33 cellular contexts compared by ENCODE assay signal in the genomic region with DNA sequence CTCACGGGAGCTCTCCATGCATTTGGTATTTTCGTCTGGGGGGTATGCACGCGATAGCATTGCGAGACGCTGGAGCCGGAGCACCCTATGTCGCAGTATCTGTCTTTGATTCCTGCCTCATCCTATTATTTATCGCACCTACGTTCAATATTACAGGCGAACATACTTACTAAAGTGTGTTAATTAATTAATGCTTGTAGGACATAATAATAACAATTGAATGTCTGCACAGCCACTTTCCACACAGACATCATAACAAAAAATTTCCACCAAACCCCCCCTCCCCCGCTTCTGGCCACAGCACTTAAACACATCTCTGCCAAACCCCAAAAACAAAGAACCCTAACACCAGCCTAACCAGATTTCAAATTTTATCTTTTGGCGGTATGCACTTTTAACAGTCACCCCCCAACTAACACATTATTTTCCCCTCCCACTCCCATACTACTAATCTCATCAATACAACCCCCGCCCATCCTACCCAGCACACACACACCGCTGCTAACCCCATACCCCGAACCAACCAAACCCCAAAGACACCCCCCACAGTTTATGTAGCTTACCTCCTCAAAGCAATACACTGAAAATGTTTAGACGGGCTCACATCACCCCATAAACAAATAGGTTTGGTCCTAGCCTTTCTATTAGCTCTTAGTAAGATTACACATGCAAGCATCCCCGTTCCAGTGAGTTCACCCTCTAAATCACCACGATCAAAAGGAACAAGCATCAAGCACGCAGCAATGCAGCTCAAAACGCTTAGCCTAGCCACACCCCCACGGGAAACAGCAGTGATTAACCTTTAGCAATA.
"Had no signal": no experiment of that assay in that cellular context is flagged by ENCODE, and none has a peak within 500 bp of the region (broad histone marks: within the 10 kb centered on the region; RNA-seq: fewer than 3 reads in every experiment).

No MANE protein-coding gene starts in this region.

- FAIRE-seq: astrocyte, TTC549 had no signal

- H3K4me3 ChIP-seq: adrenal gland, body of pancreas, breast epithelium had no signal

- H3K27me3 ChIP-seq: adrenal gland, body of pancreas, brain microvascular endothelial cell, breast epithelium had no signal

- ATAC-seq: activated CD8-positive, alpha-beta T cell treated with anti-CD3 and anti-CD28 coated beads for 36 hours; activated naive CD4-positive, alpha-beta T cell treated with anti-CD3 and anti-CD28 coated beads, Interleukin-2, amount 50 U/mL, for 72 hours; activated T-cell treated with anti-CD3 and anti-CD28 coated beads, Interleukin-2, amount 50 U/mL, for 4 hours; activated T-cell treated with anti-CD3 and anti-CD28 coated beads, Interleukin-2, amount 50 U/mL, for 72 hours; activated T-helper 17 cell treated with anti-CD3 and anti-CD28 coated beads, Interleukin-2, amount 50 U/mL, for 72 hours; body of pancreas had no signal

- H3K9me3 ChIP-seq: adrenal gland, body of pancreas, breast epithelium had no signal

- H3K36me3 ChIP-seq: adrenal gland, brain microvascular endothelial cell, breast epithelium had no signal

- DNase-seq: activated B cell treated with CpG ODN at 0.5 μM for 24 hours; activated CD4-positive, alpha-beta memory T cell treated with anti-CD3 and anti-CD28 coated beads for 36 hours; activated CD4-positive, alpha-beta T cell treated with anti-CD3 and anti-CD28 coated beads for 4 hours; activated CD4-positive, alpha-beta T cell treated with anti-CD3 and anti-CD28 coated beads, Interleukin-2, amount 10 ng/mL, durations not matched to agents 24 days and 14 days; activated CD4-positive, alpha-beta T cell treated with anti-CD3 and anti-CD28 coated beads, Interleukin-2, amount 50 U/mL, for 1 hour; activated CD4-positive, alpha-beta T cell treated with anti-CD3 and anti-CD28 coated beads, Interleukin-2, amount 50 U/mL, for 4 hours; activated CD4-positive, CD25-positive, alpha-beta regulatory T cell treated with anti-CD3 and anti-CD28 coated beads, Interleukin-2, amount 50 U/mL, for 72 hours; activated CD8-positive, alpha-beta memory T cell treated with anti-CD3 and anti-CD28 coated beads, Interleukin-2, amount 50 U/mL, for 4 hours; activated CD8-positive, alpha-beta T cell treated with anti-CD3 and anti-CD28 coated beads for 36 hours; activated effector memory CD4-positive, alpha-beta T cell treated with anti-CD3 and anti-CD28 coated beads, Interleukin-2, amount 50 U/mL, for 16 hours; activated gamma-delta T cell treated with Interleukin-2 at 50 U/mL for 16 hours; activated naive CD4-positive, alpha-beta T cell; activated naive CD4-positive, alpha-beta T cell treated with anti-CD3 and anti-CD28 coated beads for 36 hours; activated naive CD4-positive, alpha-beta T cell treated with anti-CD3 and anti-CD28 coated beads, Interleukin-2, amount 50 U/mL, for 16 hours; activated naive CD8-positive, alpha-beta T cell treated with anti-CD3 and anti-CD28 coated beads for 36 hours; activated T-cell treated with anti-CD3 and anti-CD28 coated beads for 4 hours; activated T-cell treated with anti-CD3 and anti-CD28 coated beads, Interleukin-2, amount 50 U/mL, for 1 hour; activated T-cell treated with anti-CD3 and anti-CD28 coated beads, Interleukin-2, amount 50 U/mL, for 4 hours; activated T-cell treated with anti-CD3 and anti-CD28 coated beads, Interleukin-2, amount 50 U/mL, for 72 hours; adrenal gland; amniotic stem cell; aorta; body of pancreas; brain microvascular endothelial cell; central memory CD4-positive, alpha-beta T cell; T-helper 2 cell; T-helper 9 cell had no signal

- H3K4me1 ChIP-seq: adrenal gland, body of pancreas, breast epithelium had no signal

- H3K27ac ChIP-seq: adrenal gland, body of pancreas, brain microvascular endothelial cell, breast epithelium, VCaP had no signal
